24 cellular contexts compared by ENCODE assay signal in genomic region chr14:95096476-95096875, GRCh38.
DNase-seq lines count a peak whose midpoint lies in the region; ATAC-seq lines count a peak whose summit lies in the region.
"Had no signal": no experiment of that assay in that cellular context is flagged by ENCODE, and none has a peak within 500 bp of the region (broad histone marks: within the 10 kb centered on the region; RNA-seq: fewer than 3 reads in every experiment).

No MANE protein-coding gene starts in this region.

- no peak overlapping the region for H2BK5ac ChIP-seq in neuronal stem cell (ENCODE audit: low read length)

- no peak overlapping the region for H3K4ac ChIP-seq in neuronal stem cell (ENCODE audit: low read length)

- no peaks in the 10 kb centered on the region for H3K27me3 ChIP-seq in ectodermal cell (ENCODE audit: control insufficient read depth, insufficient read depth, low read length, poor library complexity, severe bottlenecking)
- H3K27me3 ChIP-seq in neuronal stem cell (ENCODE audit: control insufficient read depth in 3 of 3, insufficient read depth in 3 of 3, low read depth in 1 of 3, low read length in 3 of 3), result no peaks in the 10 kb centered on the region
- H3K27me3 ChIP-seq: BE2C, MG63 had no signal

- peak overlapping the region; percentile 61 for H3K4me2 ChIP-seq in neuronal stem cell (ENCODE audit: insufficient read depth, low read length, poor library complexity, severe bottlenecking)

- 0 to 40% methylated on average over 1 to 2 of the region's 4 CpGs for WGBS in ectodermal cell, 2 experiments
- WGBS in neuronal stem cell (ENCODE audit: extremely low coverage in 2 of 2, insufficient read length in 2 of 2, insufficient replicate concordance in 1 of 2), 2 donors, result no CpG with 5 or more reads among the region's 4 CpGs

- H3K9me3 ChIP-seq in ectodermal cell (ENCODE audit: control insufficient read depth, low read length) (no peaks in the 10 kb centered on the region), neuronal stem cell (replicated peaks in 1 of 2; ENCODE audit: control insufficient read depth in 2 of 2, insufficient read depth in 1 of 2, low read depth in 1 of 2, low read length in 2 of 2) (no peaks in the 10 kb centered on the region)
- H3K9me3 ChIP-seq: BE2C, HAP-1, MG63 had no signal

- no peak overlapping the region for H3K18ac ChIP-seq in neuronal stem cell (ENCODE audit: low read length)

- H3K27me3 Mint-ChIP-seq in activated naive CD4-positive, alpha-beta T cell treated with anti-CD3 and anti-CD28 coated beads, Interleukin-2, amount 50 U/mL, for 24 hours, result no peaks in the 10 kb centered on the region
- no peaks in the 10 kb centered on the region for H3K27me3 Mint-ChIP-seq in activated naive CD4-positive, alpha-beta T cell treated with anti-CD3 and anti-CD28 coated beads for 36 hours (ENCODE audit: low read depth)
- H3K27me3 Mint-ChIP-seq: CD4-positive, CD25-positive, alpha-beta regulatory T cell; IgD-negative memory B cell had no signal

- peak overlapping the region; percentile 78 for H3K27ac ChIP-seq in ectodermal cell (ENCODE audit: insufficient read depth, low read depth, low read length, poor library complexity, severe bottlenecking)
- H3K27ac ChIP-seq in neuronal stem cell (replicated peaks; ENCODE audit: low read length), result peak overlapping the region; percentile 89
- H3K27ac ChIP-seq: RWPE1 had no signal

- CTCF ChIA-PET in activated naive CD4-positive, alpha-beta T cell treated with anti-CD3 and anti-CD28 coated beads for 36 hours (lab: Charles Lee), result interaction anchor here (0.9 kb wide), 1 partner anchor 100 kb away, joined by 5 read pairs; no protein-coding TSS in a partner anchor

- peaks cover 26% of the 10 kb centered on the region for H3K4me1 Mint-ChIP-seq in activated naive CD4-positive, alpha-beta T cell treated with anti-CD3 and anti-CD28 coated beads, Interleukin-2, amount 50 U/mL, for 24 hours
- peaks cover 14% of the 10 kb centered on the region for H3K4me1 Mint-ChIP-seq in activated naive CD4-positive, alpha-beta T cell treated with anti-CD3 and anti-CD28 coated beads for 36 hours (ENCODE audit: low read depth)

- H3K4me1 ChIP-seq in ectodermal cell (ENCODE audit: control insufficient read depth, insufficient read depth, low read length) (peaks cover 21% of the 10 kb centered on the region), neuronal stem cell (ENCODE audit: control insufficient read depth in 2 of 2, insufficient read depth in 1 of 2, low read depth in 1 of 2, low read length in 2 of 2) (peaks cover 17 to 18% of the 10 kb centered on the region in 2 donors)
- H3K4me1 ChIP-seq: BE2C had no signal

- H2AK5ac ChIP-seq in neuronal stem cell (ENCODE audit: low read depth, low read length), result no peak overlapping the region

- H3K23ac ChIP-seq in neuronal stem cell (ENCODE audit: low read depth, low read length, poor library complexity), result no peak overlapping the region

- H3K36me3 Mint-ChIP-seq in activated naive CD4-positive, alpha-beta T cell treated with anti-CD3 and anti-CD28 coated beads, Interleukin-2, amount 50 U/mL, for 24 hours, result peaks cover 8% of the 10 kb centered on the region
- H3K36me3 Mint-ChIP-seq in activated naive CD4-positive, alpha-beta T cell treated with anti-CD3 and anti-CD28 coated beads for 36 hours (ENCODE audit: low read depth), result peaks cover 18% of the 10 kb centered on the region
- H3K36me3 Mint-ChIP-seq: IgD-negative memory B cell had no signal

- H2BK15ac ChIP-seq in neuronal stem cell (ENCODE audit: low read length), result no peak overlapping the region

- H4K8ac ChIP-seq in neuronal stem cell (ENCODE audit: low read depth, low read length), result no peak overlapping the region

- no peak overlapping the region for H3K9ac ChIP-seq in neuronal stem cell (ENCODE audit: low read depth, low read length, poor library complexity)

- no peak overlapping the region for H2BK12ac ChIP-seq in neuronal stem cell (ENCODE audit: low read length)

- H3K14ac ChIP-seq in neuronal stem cell (ENCODE audit: low read length), result no peak overlapping the region

- H3K36me3 ChIP-seq in ectodermal cell (ENCODE audit: control insufficient read depth, insufficient read depth, low read length) (peaks cover 8% of the 10 kb centered on the region), neuronal stem cell (replicated peaks in 1 of 2; ENCODE audit: control insufficient read depth in 2 of 2, insufficient read depth in 2 of 2, low read length in 2 of 2) (peaks cover 4 to 72% of the 10 kb centered on the region in 2 donors)

- H3K4me3 ChIP-seq in ectodermal cell (ENCODE audit: insufficient read depth, low read depth, low read length), result no peak overlapping the region
- H3K4me3 ChIP-seq in neuronal stem cell (ENCODE audit: low read length in 2 of 2), result no peak overlapping the region
- H3K4me3 ChIP-seq: HAP-1, MG63 had no signal

- peak overlapping the region; percentile 60 for H3K27ac Mint-ChIP-seq in activated naive CD4-positive, alpha-beta T cell treated with anti-CD3 and anti-CD28 coated beads, Interleukin-2, amount 50 U/mL, for 24 hours
- H3K27ac Mint-ChIP-seq in activated naive CD4-positive, alpha-beta T cell treated with anti-CD3 and anti-CD28 coated beads for 36 hours, result no peak overlapping the region
- H3K27ac Mint-ChIP-seq: CD4-positive, CD25-positive, alpha-beta regulatory T cell had no signal

- no peaks in the 10 kb centered on the region for H3K79me1 ChIP-seq in neuronal stem cell (ENCODE audit: low read depth, low read length)

- H3K9me3 Mint-ChIP-seq in activated naive CD4-positive, alpha-beta T cell treated with anti-CD3 and anti-CD28 coated beads, Interleukin-2, amount 50 U/mL, for 24 hours, result no peaks in the 10 kb centered on the region
- no peaks in the 10 kb centered on the region for H3K9me3 Mint-ChIP-seq in activated naive CD4-positive, alpha-beta T cell treated with anti-CD3 and anti-CD28 coated beads for 36 hours
- H3K9me3 Mint-ChIP-seq: CD4-positive, CD25-positive, alpha-beta regulatory T cell; IgD-negative memory B cell had no signal

- intact Hi-C loops in activated naive CD4-positive, alpha-beta T cell treated with anti-CD3 and anti-CD28 coated beads for 36 hours (cut with micrococcal nuclease), result no loop called here

- H3K4me3 Mint-ChIP-seq in activated naive CD4-positive, alpha-beta T cell treated with anti-CD3 and anti-CD28 coated beads, Interleukin-2, amount 50 U/mL, for 24 hours, result no peak overlapping the region
- no peak overlapping the region for H3K4me3 Mint-ChIP-seq in activated naive CD4-positive, alpha-beta T cell treated with anti-CD3 and anti-CD28 coated beads for 36 hours
- H3K4me3 Mint-ChIP-seq: CD4-positive, CD25-positive, alpha-beta regulatory T cell; IgD-negative memory B cell had no signal

- ATAC-seq in HG03108 (IDR thresholded peaks at IDR 0.05; ENCODE audit: unreplicated experiment) (no peak), HG03175 (IDR thresholded peaks at IDR 0.05; ENCODE audit: unreplicated experiment) (no peak), HG03342 (IDR thresholded peaks at IDR 0.05; ENCODE audit: unreplicated experiment) (no peak), GM19467 (IDR thresholded peaks at IDR 0.05; ENCODE audit: unreplicated experiment) (no peak)
- ATAC-seq: PC-3 had no signal

- no peak overlapping the region for H2AFZ ChIP-seq in neuronal stem cell (ENCODE audit: low read length)

- no peak overlapping the region for H4K91ac ChIP-seq in neuronal stem cell (ENCODE audit: low read depth, low read length, poor library complexity)

- DNase-seq in activated naive CD4-positive, alpha-beta T cell treated with anti-CD3 and anti-CD28 coated beads for 36 hours, result no peak
- no peak for DNase-seq in neuronal stem cell (ENCODE audit: low spot score)
- DNase-seq: BE2C; CD4-positive, CD25-positive, alpha-beta regulatory T cell; COR-L47; DMS 273 treated with DMSO at 0.1 percent for 48 hours; DND-41; Kasumi-1; MG63; NCI-H1048; NCI-H1436; NCI-H1930; NCI-H345; NCI-H524 treated with DMSO at 0.1 percent for 48 hours; PC-3 had no signal

- no peak overlapping the region for H2BK120ac ChIP-seq in neuronal stem cell (ENCODE audit: low read depth, low read length)
